8 cellular contexts compared by ENCODE assay signal in genomic region chr14:105414456-105415371, GRCh38. TPM values are rescaled to one million over a fixed set of nuclear protein-coding genes. Genes with fewer than 3 reads are reported as not detected.
DNase-seq lines count a peak whose midpoint lies in the region; ATAC-seq and TF ChIP-seq lines count a peak whose summit lies in the region.

No MANE protein-coding gene starts in this region.

- H2AK5ac ChIP-seq in trophoblast cell (ENCODE audit: low read length), result no peak overlapping the region

- H3K9me3 ChIP-seq in HUES64 (ENCODE audit: insufficient read depth, low read depth, low read length), result no peaks in the 10 kb centered on the region
- no peaks in the 10 kb centered on the region for H3K9me3 ChIP-seq in SK-N-SH
- H3K9me3 ChIP-seq in trophoblast cell (ENCODE audit: insufficient read depth, low read depth, low read length), result peaks cover 7% of the 10 kb centered on the region
- no peaks in the 10 kb centered on the region for H3K9me3 ChIP-seq in transverse colon

- H3K9me2 ChIP-seq in SK-N-SH, result no peaks in the 10 kb centered on the region

- POLR2A ChIA-PET in SK-N-SH (lab: Yijun Ruan, JAX), result no interaction called here

- TF ChIP-seq CTCF in SK-N-SH (IDR thresholded peaks at IDR 0.05) (peak; percentile 63), transverse colon (IDR thresholded peaks at IDR 0.05) (peak; percentile 24 to 83 (median 78))

- intact Hi-C loops in left cardiac atrium (cut with DNase I) (no loop called here), transverse colon (cut with DNase I; ENCODE audit: low total_unique reads) (no loop called here)

- no peaks in the 10 kb centered on the region for H3K9me3 Mint-ChIP-seq in activated naive CD8-positive, alpha-beta T cell treated with anti-CD3 and anti-CD28 coated beads, Interleukin-2, amount 50 U/mL, for 24 hours

- H3K4me1 Mint-ChIP-seq in activated naive CD8-positive, alpha-beta T cell treated with anti-CD3 and anti-CD28 coated beads, Interleukin-2, amount 50 U/mL, for 24 hours, result peaks cover 13% of the 10 kb centered on the region

- no peaks in the 10 kb centered on the region for H4K20me1 ChIP-seq in SK-N-SH (ENCODE audit: insufficient read depth)

- H3K27me3 Mint-ChIP-seq in activated naive CD8-positive, alpha-beta T cell treated with anti-CD3 and anti-CD28 coated beads, Interleukin-2, amount 50 U/mL, for 24 hours, result peaks cover 18% of the 10 kb centered on the region

- peak overlapping the region; percentile 61 for H4K91ac ChIP-seq in trophoblast cell (ENCODE audit: low read depth, low read length)

- peak overlapping the region; percentile 69 for H4K12ac ChIP-seq in trophoblast cell (ENCODE audit: low read depth, low read length)

- H3K18ac ChIP-seq in trophoblast cell (ENCODE audit: low read length), result peak overlapping the region; percentile 63

- no peak for TF ChIP-seq EP300 in SK-N-SH (IDR thresholded peaks at IDR 0.05; ENCODE audit: borderline replicate concordance in 1 of 2, low read depth in 1 of 2, low read length in 1 of 2)
- TF ChIP-seq EP300 in transverse colon (IDR thresholded peaks at IDR 0.05; ENCODE audit: low read depth), result no peak

- peaks cover 13% of the 10 kb centered on the region for H3F3A ChIP-seq in SK-N-SH (replicated peaks; ENCODE audit: insufficient read depth)

- no peak overlapping the region for H3K27ac ChIP-seq in HUES64 (ENCODE audit: low read depth, low read length)
- peak overlapping the region in 1 of 2 experiments; percentile 62; a peak in 2 of 4 replicates for H3K27ac ChIP-seq in SK-N-SH (ENCODE audit: low read depth in 2 of 2, low read length in 1 of 2)
- H3K27ac ChIP-seq in trophoblast cell (ENCODE audit: low read depth, low read length), result no peak overlapping the region
- peak overlapping the region; percentile 63 to 83 (median 74) for H3K27ac ChIP-seq in transverse colon

- H2AFZ ChIP-seq in SK-N-SH (ENCODE audit: low read depth) (peak overlapping the region; percentile 92), trophoblast cell (ENCODE audit: insufficient read depth, low read length, poor library complexity) (peak overlapping the region; percentile 88)

- no peak overlapping the region for H2BK12ac ChIP-seq in trophoblast cell (ENCODE audit: low read length)

- peaks cover 8% of the 10 kb centered on the region; the same call in 1 of the 2 replicates for H3K4me1 ChIP-seq in HUES64 (ENCODE audit: insufficient read depth, low read length)
- peaks cover 4 to 29% of the 10 kb centered on the region in 2 experiments; a peak in 1 of 4 replicates for H3K4me1 ChIP-seq in SK-N-SH (ENCODE audit: control insufficient read depth in 1 of 2, insufficient read depth in 2 of 2, low read depth in 1 of 2, low read length in 1 of 2)
- H3K4me1 ChIP-seq in trophoblast cell (ENCODE audit: control insufficient read depth in 1 of 2, insufficient read depth in 2 of 2, low read length in 2 of 2), result peaks cover 12 to 15% of the 10 kb centered on the region in 2 experiments
- H3K4me1 ChIP-seq in transverse colon, result peaks cover 16 to 36% (median 30%) of the 10 kb centered on the region in 4 donors

- CTCF ChIA-PET in SK-N-SH (lab: Yijun Ruan, JAX), result interaction anchor here (0.7 to 4.1 kb wide), 7 partner anchors 15 to 114 kb away, joined by 3 to 18 read pairs (median 3); no protein-coding TSS in a partner anchor

- H3K79me2 ChIP-seq in SK-N-SH (ENCODE audit: insufficient read depth) (peaks cover 6% of the 10 kb centered on the region), trophoblast cell (ENCODE audit: control insufficient read depth, insufficient read depth, low read length, poor library complexity) (peaks cover 5% of the 10 kb centered on the region)

- no peak for TF ChIP-seq POLR2A in transverse colon (IDR thresholded peaks at IDR 0.05)

- H4K8ac ChIP-seq in trophoblast cell (ENCODE audit: low read depth, low read length), result peak overlapping the region; percentile 87

- peak overlapping the region; percentile 69 for H3K4me3 Mint-ChIP-seq in activated naive CD8-positive, alpha-beta T cell treated with anti-CD3 and anti-CD28 coated beads, Interleukin-2, amount 50 U/mL, for 24 hours

- H3K27ac Mint-ChIP-seq in activated naive CD8-positive, alpha-beta T cell treated with anti-CD3 and anti-CD28 coated beads, Interleukin-2, amount 50 U/mL, for 24 hours, result no peak overlapping the region

- WGBS in HUES64, result 5% methylated on average over 79 of the region's 79 CpGs
- WGBS in SK-N-SH (ENCODE audit: low lambda C conversion rate), result 61% methylated on average over 31 of the region's 79 CpGs
- no CpG with 5 or more reads among the region's 79 CpGs for WGBS in trophoblast cell (ENCODE audit: extremely low coverage, insufficient coverage, insufficient read length)
- 6% methylated on average over 42 of the region's 79 CpGs; no CpG with 5 or more reads in 1 of the 2 donors for WGBS in transverse colon (ENCODE audit: low coverage in 1 of 2), 2 donors

- H3K4me3 ChIP-seq in HUES64 (ENCODE audit: low read length) (peak overlapping the region; percentile 64), SK-N-SH (ENCODE audit: low read depth in 2 of 2, low read length in 1 of 2) (peak overlapping the region; percentile 51 to 61), trophoblast cell (ENCODE audit: low read depth, low read length) (peak overlapping the region; percentile 67), transverse colon (peak overlapping the region; percentile 39 to 65 (median 56))

- DNase-seq in SIG-M5 treated with dmso at 0.1 percent for 504 hours (lab: John Stamatoyannopoulos, UW; ENCODE audit: unreplicated experiment) (peak; percentile 46), SIG-M5 (lab: John Stamatoyannopoulos, UW) (no peak), SK-N-SH (peak; percentile 94), left cardiac atrium (peak; percentile 87), trophoblast cell (peak in 1 of 2 donors; percentile 39), transverse colon (peak; percentile 73)
- peak; percentile 74 for DNase-seq in activated naive CD8-positive, alpha-beta T cell treated with anti-CD3 and anti-CD28 coated beads, Interleukin-2, amount 50 U/mL, for 24 hours

- H3K9ac ChIP-seq in HUES64 (ENCODE audit: low read depth, low read length) (peak overlapping the region; percentile 80), SK-N-SH (peak overlapping the region; percentile 49; the same call in 1 of the 2 replicates), trophoblast cell (ENCODE audit: low read length) (no peak overlapping the region)

- ATAC-seq in activated naive CD8-positive, alpha-beta T cell treated with anti-CD3 and anti-CD28 coated beads, Interleukin-2, amount 50 U/mL, for 24 hours, result peak; percentile 77
- ATAC-seq in left cardiac atrium, result peak; percentile 82 to 84

- H3K36me3 ChIP-seq in HUES64 (ENCODE audit: insufficient read depth, low read length), result no peaks in the 10 kb centered on the region
- no peaks in the 10 kb centered on the region for H3K36me3 ChIP-seq in SK-N-SH (replicated peaks in 1 of 2; ENCODE audit: control insufficient read depth in 1 of 2, insufficient read depth in 2 of 2, low read length in 1 of 2)
- no peaks in the 10 kb centered on the region for H3K36me3 ChIP-seq in trophoblast cell (ENCODE audit: control insufficient read depth in 1 of 2, insufficient read depth in 2 of 2, low read length in 2 of 2)
- H3K36me3 ChIP-seq in transverse colon, result no peaks in the 10 kb centered on the region

- in situ Hi-C loops in transverse colon (cut with MboI; ENCODE audit: low pct_ligation_motif_present in 1 of 4, low pct_unique_long_range_greater_than_20kb in 1 of 4, low sequenced_read_pairs in 3 of 4), result no loop called here

- no peaks in the 10 kb centered on the region for H3K36me3 Mint-ChIP-seq in activated naive CD8-positive, alpha-beta T cell treated with anti-CD3 and anti-CD28 coated beads, Interleukin-2, amount 50 U/mL, for 24 hours (ENCODE audit: low read depth)

- H3K4ac ChIP-seq in trophoblast cell (ENCODE audit: low read depth, low read length), result no peak overlapping the region

- peak overlapping the region; percentile 29 for H2BK120ac ChIP-seq in trophoblast cell (ENCODE audit: insufficient read depth, low read length, poor library complexity)

- H2BK5ac ChIP-seq in trophoblast cell (ENCODE audit: low read depth, low read length, poor library complexity), result no peak overlapping the region

- H3K23ac ChIP-seq in trophoblast cell (ENCODE audit: low read length), result no peak overlapping the region

- peaks cover 50% of the 10 kb centered on the region for H3K27me3 ChIP-seq in HUES64 (ENCODE audit: insufficient read depth, low read length)
- H3K27me3 ChIP-seq in SK-N-SH (ENCODE audit: insufficient read depth), result no peaks in the 10 kb centered on the region
- H3K27me3 ChIP-seq in trophoblast cell (ENCODE audit: insufficient read depth, low read length), result peaks cover 13% of the 10 kb centered on the region
- peaks cover 43% of the 10 kb centered on the region for H3K27me3 ChIP-seq in transverse colon

- no peak for TF ChIP-seq RAD21 in SK-N-SH (IDR thresholded peaks at IDR 0.05; ENCODE audit: low read length)

- peaks cover 11% of the 10 kb centered on the region for H3K79me1 ChIP-seq in trophoblast cell (ENCODE audit: low read length)

- H3K4me2 ChIP-seq in SK-N-SH (peak overlapping the region; percentile 78; the same call in 1 of the 2 replicates), trophoblast cell (ENCODE audit: low read length) (peak overlapping the region; percentile 67)

- H3K14ac ChIP-seq in trophoblast cell (ENCODE audit: low read length), result peak overlapping the region; percentile 85

RNA-seq across cellular contexts. Expression of gene MTA1, which starts 4.9 kb away (rescaled TPM):
- polyA plus RNA-seq in HUES64 (2013, experiment 1 of 2), result 114 TPM
- 127 TPM for polyA plus RNA-seq in HUES64 (2013, experiment 2 of 2)
- polyA plus RNA-seq in SK-N-SH (2012; rRNA removed), result 74.8 and 96.3 TPM in 2 replicates
- polyA plus RNA-seq in SK-N-SH (2012; cell fraction: cytosol; rRNA removed), result 45.4 and 60.6 TPM in 2 replicates
- polyA plus RNA-seq in SK-N-SH (2012; cell fraction: nucleus; rRNA removed), result 499 and 721 TPM in 2 replicates
- 100 to 1,000 TPM in 1 of 2 donors, 10 to 100 TPM in 1; 99.5 to 115 TPM for total RNA-seq in left cardiac atrium
- polyA plus RNA-seq in trophoblast cell (2013), result 90.0 and 91.2 TPM in 2 replicates
- 100 to 1,000 TPM in 2 of 4 donors, 10 to 100 TPM in 2; 79.4 to 293 (median 106) TPM for total RNA-seq in transverse colon

RNA-seq across cellular contexts. Expression of gene TEX22, which starts 16.4 kb away (rescaled TPM):
- 0.20 TPM for polyA plus RNA-seq in HUES64 (2013, experiment 1 of 2)
- 0.13 TPM for polyA plus RNA-seq in HUES64 (2013, experiment 2 of 2)
- 0.26 and 0.29 TPM in 2 replicates for polyA plus RNA-seq in SK-N-SH (2012; rRNA removed)
- 0.04 and 0.35 TPM in 2 replicates for polyA plus RNA-seq in SK-N-SH (2012; cell fraction: cytosol; rRNA removed)
- polyA plus RNA-seq in SK-N-SH (2012; cell fraction: nucleus; rRNA removed), result 2.6 TPM in 2 replicates
- total RNA-seq in left cardiac atrium, result 1 to 10 TPM in 1 of 2 donors, under 1 TPM in 1; 0.77 to 1.6 TPM
- polyA plus RNA-seq in trophoblast cell (2013), result 0.04 and 0.10 TPM in 2 replicates
- under 1 TPM in 1 of 4 donors, not detected in 3; 0.41 TPM for total RNA-seq in transverse colon

RNA-seq across cellular contexts. Expression of gene CRIP2, which starts 59.9 kb away (rescaled TPM):
- 11.3 TPM for polyA plus RNA-seq in HUES64 (2013, experiment 1 of 2)
- 16.5 TPM for polyA plus RNA-seq in HUES64 (2013, experiment 2 of 2)
- polyA plus RNA-seq in SK-N-SH (2012; rRNA removed), result 219 and 335 TPM in 2 replicates
- polyA plus RNA-seq in SK-N-SH (2012; cell fraction: cytosol; rRNA removed), result 154 and 228 TPM in 2 replicates
- 326 and 608 TPM in 2 replicates for polyA plus RNA-seq in SK-N-SH (2012; cell fraction: nucleus; rRNA removed)
- 100 to 1,000 TPM; 783 to 843 TPM for total RNA-seq in left cardiac atrium
- 85.1 and 90.0 TPM in 2 replicates for polyA plus RNA-seq in trophoblast cell (2013)
- 10 to 100 TPM; 11.2 to 67.3 (median 22.4) TPM for total RNA-seq in transverse colon

Comparison
In these comparisons a context has a peak if more than half of its experiments do, and no peak if none do; other contexts are left out.
1. H3K27ac ChIP-seq: peak in transverse colon (4 of 4); none in HUES64 (single experiment) and trophoblast cell (single experiment).
2. RNA of gene CRIP2, which starts 59.9 kb away (total RNA-seq): 783 to 843 TPM in left cardiac atrium; 11.2 to 67.3 TPM in transverse colon; every median in the first group is over 10 times any median in the second.
3. Peak in every context shown above with its lines, with median percentiles within 50 percentile points of each other: H3K4me3 ChIP-seq.